ENCODE assay signal across 11 cellular contexts in genomic region chr3:124700880-124701684, GRCh38. TPM values are rescaled to one million over a fixed set of nuclear protein-coding genes. Genes with fewer than 3 reads are reported as not detected.
DNase-seq lines count a peak whose midpoint lies in the region; ATAC-seq, FAIRE-seq and TF ChIP-seq lines count a peak whose summit lies in the region.
"Had no signal": no experiment of that assay in that cellular context is flagged by ENCODE, and none has a peak within 500 bp of the region (broad histone marks: within the 10 kb centered on the region; RNA-seq: fewer than 3 reads in every experiment).

No MANE protein-coding gene starts in this region.

- H3K27me3 ChIP-seq in Panc1 (ENCODE audit: control insufficient read depth, insufficient read depth, low read length) (peaks cover 30% of the 10 kb centered on the region), endodermal cell (ENCODE audit: control insufficient read depth, insufficient read depth, low read length, poor library complexity, severe bottlenecking) (no peaks in the 10 kb centered on the region), neuronal stem cell (ENCODE audit: control insufficient read depth in 3 of 3, insufficient read depth in 3 of 3, low read depth in 1 of 3, low read length in 3 of 3) (no peaks in the 10 kb centered on the region)

- intact Hi-C loops in Panc1 (cut with micrococcal nuclease; ENCODE audit: unreplicated experiment), result no loop called here

- no peaks in the 10 kb centered on the region for H3K9me3 Mint-ChIP-seq in endodermal cell
- H3K9me3 Mint-ChIP-seq: CD14-positive monocyte; natural killer cell treated with Interleukin-12 subunit alpha and Interleukin-12 subunit beta and Interleukin-15 and Interleukin-18, amount 100 ng/mL, for 72 hours had no signal

- no peak overlapping the region for H3K4me2 ChIP-seq in neuronal stem cell (ENCODE audit: insufficient read depth, low read length, poor library complexity, severe bottlenecking)

- H2AK5ac ChIP-seq in neuronal stem cell (ENCODE audit: low read depth, low read length), result no peak overlapping the region

- TF ChIP-seq CTCF in Panc1 (IDR thresholded peaks at IDR 0.05), result no peak
- TF ChIP-seq CTCF in endodermal cell (conservative IDR thresholded peaks at IDR 0.05), result no peak
- TF ChIP-seq CTCF in GM13977 (IDR thresholded peaks at IDR 0.05; ENCODE audit: extremely low read depth, insufficient read depth, missing control alignments), result no peak

- H3K9me3 ChIP-seq in Panc1 (ENCODE audit: control insufficient read depth, insufficient read depth, low read depth, low read length), result no peaks in the 10 kb centered on the region
- no peaks in the 10 kb centered on the region for H3K9me3 ChIP-seq in endodermal cell (ENCODE audit: control insufficient read depth, low read length)
- H3K9me3 ChIP-seq in neuronal stem cell (replicated peaks in 1 of 2; ENCODE audit: control insufficient read depth in 2 of 2, insufficient read depth in 1 of 2, low read depth in 1 of 2, low read length in 2 of 2), result no peaks in the 10 kb centered on the region

- no peak for TF ChIP-seq POLR2A in H54 (IDR thresholded peaks at IDR 0.05; ENCODE audit: low read depth, low read length)

- H3K18ac ChIP-seq in neuronal stem cell (ENCODE audit: low read length), result no peak overlapping the region

- WGBS in endodermal cell (ENCODE audit: insufficient coverage in 1 of 2, insufficient read length in 1 of 2), 2 experiments, result 93 to 95% methylated on average over 6 to 15 of the region's 15 CpGs
- WGBS in neuronal stem cell (ENCODE audit: extremely low coverage in 2 of 2, insufficient read length in 2 of 2, insufficient replicate concordance in 1 of 2), 2 donors, result no CpG with 5 or more reads among the region's 15 CpGs

- no peak overlapping the region for H3K23ac ChIP-seq in neuronal stem cell (ENCODE audit: low read depth, low read length, poor library complexity)

- no peak overlapping the region for H2BK12ac ChIP-seq in neuronal stem cell (ENCODE audit: low read length)

- H3K9ac ChIP-seq in endodermal cell (ENCODE audit: extremely low read depth, low read length, poor library complexity, severe bottlenecking), result no peak overlapping the region
- no peak overlapping the region for H3K9ac ChIP-seq in neuronal stem cell (ENCODE audit: low read depth, low read length, poor library complexity)

- no peak overlapping the region for H3K14ac ChIP-seq in neuronal stem cell (ENCODE audit: low read length)

- H3K4me1 Mint-ChIP-seq in endodermal cell, result peaks cover 4% of the 10 kb centered on the region

- BruUV-seq in Panc1 (replicated peaks; lab: Mats Ljungman, UMichigan), result no TSS peak

- DNase-seq in D341Med (ENCODE audit: low spot score), result peak; percentile 65
- no peak for DNase-seq in Panc1 (ENCODE audit: low read depth, low spot score)
- DNase-seq in endodermal cell, result peak; percentile 67
- DNase-seq in neuronal stem cell (ENCODE audit: low spot score), result no peak
- no peak for DNase-seq in GM13977 (ENCODE audit: low spot score)
- DNase-seq in hippocampal formation (lab: John Stamatoyannopoulos, UW), result no peak
- no peak for DNase-seq in NCI-H446 treated with DMSO at 0.1 percent for 48 hours (lab: John Stamatoyannopoulos, UW)
- no peak for DNase-seq in H54 (ENCODE audit: insufficient read length, low spot score)
- DNase-seq: activated CD8-positive, alpha-beta memory T cell treated with anti-CD3 and anti-CD28 coated beads, Interleukin-2, amount 50 U/mL, for 48 hours had no signal

- H3K4me3 Mint-ChIP-seq in endodermal cell, result no peak overlapping the region
- H3K4me3 Mint-ChIP-seq: CD14-positive monocyte; natural killer cell treated with Interleukin-12 subunit alpha and Interleukin-12 subunit beta and Interleukin-15 and Interleukin-18, amount 100 ng/mL, for 72 hours had no signal

- H3K4me3 ChIP-seq in Panc1 (ENCODE audit: low read depth in 2 of 2, low read length in 2 of 2) (no peak overlapping the region), endodermal cell (ENCODE audit: low read length) (no peak overlapping the region), neuronal stem cell (ENCODE audit: low read length in 2 of 2) (no peak overlapping the region)

- in situ Hi-C loops in Panc1 (cut with HindIII; ENCODE audit: low pct_unique_long_range_greater_than_20kb, low sequenced_read_pairs), result no loop called here
- in situ Hi-C loops in GM13977 (cut with MboI; ENCODE audit: low pct_unique_long_range_greater_than_20kb, low sequenced_read_pairs, unreplicated experiment), result no loop called here

- peak overlapping the region; percentile 35 for H3K27ac Mint-ChIP-seq in endodermal cell
- H3K27ac Mint-ChIP-seq: CD14-positive monocyte; natural killer cell treated with Interleukin-12 subunit alpha and Interleukin-12 subunit beta and Interleukin-15 and Interleukin-18, amount 100 ng/mL, for 72 hours had no signal

- no peaks in the 10 kb centered on the region for H3K36me3 Mint-ChIP-seq in endodermal cell (ENCODE audit: low read depth)
- H3K36me3 Mint-ChIP-seq: CD14-positive monocyte; natural killer cell treated with Interleukin-12 subunit alpha and Interleukin-12 subunit beta and Interleukin-15 and Interleukin-18, amount 100 ng/mL, for 72 hours had no signal

- peak; percentile 70 for ATAC-seq in Panc1

- POLR2A ChIA-PET in Panc1 (lab: Charles Lee), result interaction anchor here (0.6 kb wide), 1 partner anchor 17 kb away, joined by 6 read pairs; no protein-coding TSS in a partner anchor

- no peak overlapping the region for H2BK120ac ChIP-seq in neuronal stem cell (ENCODE audit: low read depth, low read length)

- H3K4me1 ChIP-seq in Panc1 (ENCODE audit: control insufficient read depth, insufficient read depth, low read length) (no peaks in the 10 kb centered on the region), endodermal cell (ENCODE audit: control insufficient read depth, insufficient read depth, low read length) (no peaks in the 10 kb centered on the region), neuronal stem cell (ENCODE audit: control insufficient read depth in 2 of 2, insufficient read depth in 1 of 2, low read depth in 1 of 2, low read length in 2 of 2) (peaks cover 4 to 18% of the 10 kb centered on the region in 2 donors)

- no peaks in the 10 kb centered on the region for H3K79me1 ChIP-seq in neuronal stem cell (ENCODE audit: low read depth, low read length)

- CTCF ChIA-PET in Panc1 (lab: Charles Lee), result interaction anchor here (0.6 to 0.7 kb wide), 3 partner anchors 127 to 1415 kb away, joined by 3 to 4 read pairs (median 4); no protein-coding TSS in a partner anchor

- no peak overlapping the region for H2BK5ac ChIP-seq in neuronal stem cell (ENCODE audit: low read length)

- H4K91ac ChIP-seq in neuronal stem cell (ENCODE audit: low read depth, low read length, poor library complexity), result no peak overlapping the region

- H3K36me3 ChIP-seq in Panc1 (ENCODE audit: control insufficient read depth, insufficient read depth, low read length) (no peaks in the 10 kb centered on the region), endodermal cell (ENCODE audit: control insufficient read depth, insufficient read depth, low read length) (no peaks in the 10 kb centered on the region), neuronal stem cell (replicated peaks in 1 of 2; ENCODE audit: control insufficient read depth in 2 of 2, insufficient read depth in 2 of 2, low read length in 2 of 2) (no peaks in the 10 kb centered on the region)

- peak overlapping the region; percentile 52 for H4K8ac ChIP-seq in neuronal stem cell (ENCODE audit: low read depth, low read length)

- no peak overlapping the region for H2BK15ac ChIP-seq in neuronal stem cell (ENCODE audit: low read length)

- FAIRE-seq in H54 (lab: Jason Lieb, UNC), result no peak

- H3K27ac ChIP-seq in Panc1 (ENCODE audit: low read length) (no peak overlapping the region), endodermal cell (ENCODE audit: low read depth, low read length) (no peak overlapping the region), neuronal stem cell (replicated peaks; ENCODE audit: low read length) (no peak overlapping the region)

- H3K27me3 Mint-ChIP-seq in endodermal cell (ENCODE audit: insufficient read depth), result no peaks in the 10 kb centered on the region

- H3K4ac ChIP-seq in neuronal stem cell (ENCODE audit: low read length), result no peak overlapping the region

- H2AFZ ChIP-seq in neuronal stem cell (ENCODE audit: low read length), result peak overlapping the region; percentile 27

RNA-seq across cellular contexts. Expression of gene UMPS, which starts 29.2 kb away (rescaled TPM):
- total RNA-seq in Panc1 (2021; ENCODE audit: unreplicated experiment), result 46.0 TPM
- polyA plus RNA-seq in Panc1 (2012; ENCODE audit: insufficient read length), result 70.0 TPM
- total RNA-seq in endodermal cell, result 10 to 100 TPM; 53.9 to 60.8 TPM
- 30.3 TPM for polyA plus RNA-seq in endodermal cell (2013, experiment 1 of 2)
- 25.0 TPM for polyA plus RNA-seq in endodermal cell (2013, experiment 2 of 2)
- polyA plus RNA-seq in neuronal stem cell (2013, experiment 1 of 2), result 13.8 TPM
- 13.2 TPM for polyA plus RNA-seq in neuronal stem cell (2013, experiment 2 of 2)

Comparison
In these comparisons a context has a peak if more than half of its experiments do, and no peak if none do; other contexts are left out.
1. DNase-seq: peak in D341Med (single experiment) and endodermal cell (single experiment); none in Panc1 (single experiment), neuronal stem cell (single experiment), GM13977 (single experiment), hippocampal formation (0 of 2), NCI-H446 treated with DMSO at 0.1 percent for 48 hours (single experiment) and H54 (single experiment).